In genomic region chr14:61573321-61573720, GRCh38 we compare ENCODE assay signal across 18 cellular contexts.
DNase-seq lines count a peak whose midpoint lies in the region; ATAC-seq, FAIRE-seq and TF ChIP-seq lines count a peak whose summit lies in the region.
"Had no signal": no experiment of that assay in that cellular context is flagged by ENCODE, and none has a peak within 500 bp of the region (broad histone marks: within the 10 kb centered on the region; RNA-seq: fewer than 3 reads in every experiment).

No MANE protein-coding gene starts in this region.

- TF ChIP-seq CTCF in astrocyte (IDR thresholded peaks at IDR 0.05; ENCODE audit: insufficient read depth, low read depth, low read length) (no peak), vagina (IDR thresholded peaks at IDR 0.05) (no peak)

- peak overlapping the region; percentile 79 for H3K27ac ChIP-seq in astrocyte (ENCODE audit: low read depth, low read length)
- H3K27ac ChIP-seq in muscle layer of duodenum (ENCODE audit: low read length) = peak overlapping the region; percentile 12
- H3K27ac ChIP-seq in vagina = peak overlapping the region; percentile 57
- H3K27ac ChIP-seq: left ventricle myocardium inferior had no signal

- intact Hi-C loops in vagina (cut with DNase I) = no loop called here

- H3K4me3 Mint-ChIP-seq in stimulated activated naive CD8-positive, alpha-beta T cell treated with anti-CD3 and anti-CD28 coated beads, Interleukin-15, Interleukin-2, amounts not matched to agents 100 ng/mL and 50 ng/mL, for 24 hours = no peak overlapping the region
- no peak overlapping the region for H3K4me3 Mint-ChIP-seq in astrocyte (ENCODE audit: unreplicated experiment)
- H3K4me3 Mint-ChIP-seq: B cell; naive B cell; T-helper 2 cell treated with Interferon-gamma antibody and Interleukin-4, amounts not matched to agents 5 μg/mL and 100 μg/mL, for 36 hours had no signal

- peak overlapping the region; percentile 66 for H3K9ac ChIP-seq in astrocyte (ENCODE audit: low read length)

- peak overlapping the region; percentile 62 for H3K27ac Mint-ChIP-seq in stimulated activated naive CD8-positive, alpha-beta T cell treated with anti-CD3 and anti-CD28 coated beads, Interleukin-15, Interleukin-2, amounts not matched to agents 100 ng/mL and 50 ng/mL, for 24 hours
- peak overlapping the region; percentile 83 for H3K27ac Mint-ChIP-seq in astrocyte (ENCODE audit: unreplicated experiment)
- H3K27ac Mint-ChIP-seq: B cell; T-helper 2 cell treated with Interferon-gamma antibody and Interleukin-4, amounts not matched to agents 5 μg/mL and 100 μg/mL, for 36 hours had no signal

- H3K4me3 ChIP-seq in astrocyte (ENCODE audit: insufficient read depth, low read depth, low read length) = no peak overlapping the region
- H3K4me3 ChIP-seq in muscle layer of duodenum (ENCODE audit: low read depth in 1 of 2, low read length in 2 of 2) = no peak overlapping the region
- no peak overlapping the region for H3K4me3 ChIP-seq in vagina
- H3K4me3 ChIP-seq: ascending aorta, left ventricle myocardium inferior had no signal

- no peak overlapping the region for H2AFZ ChIP-seq in astrocyte (ENCODE audit: low read depth, low read length)

- no peak for DNase-seq in stimulated activated naive CD8-positive, alpha-beta T cell treated with anti-CD3 and anti-CD28 coated beads, Interleukin-15, Interleukin-2, amounts not matched to agents 100 U/mL and 50 U/mL, for 24 hours
- DNase-seq in astrocyte (ENCODE audit: low read depth) = no peak
- DNase-seq in vagina (ENCODE audit: extremely low spot score in 2 of 2) = peak in 1 of 2 donors; percentile 22
- DNase-seq in Kasumi-1 (lab: John Stamatoyannopoulos, UW) = no peak
- no peak for DNase-seq in NCI-H1417 treated with DMSO at 0.1 percent for 48 hours (lab: John Stamatoyannopoulos, UW)
- DNase-seq in stimulated activated naive CD4-positive, alpha-beta T cell treated with Interleukin-2 at 50 U/mL for 16 hours (lab: John Stamatoyannopoulos, UW) = no peak
- DNase-seq: activated CD4-positive, alpha-beta T cell treated with anti-CD3 and anti-CD28 coated beads for 1 hour; activated T-cell treated with anti-CD3 and anti-CD28 coated beads, Interleukin-2, amount 50 U/mL, for 1 hour; left ventricle myocardium inferior; naive B cell; NCI-H748 treated with DMSO at 0.1 percent for 48 hours; stimulated activated CD4-positive, alpha-beta T cell treated with anti-CD3 and anti-CD28 coated beads, Interleukin-4, amount 100 ng/mL, for 1 hour had no signal

- H3K79me2 ChIP-seq in astrocyte (ENCODE audit: insufficient read depth, low read length) = no peaks in the 10 kb centered on the region

- H3K9me3 ChIP-seq in astrocyte (ENCODE audit: insufficient read depth, low read depth, low read length) = no peaks in the 10 kb centered on the region
- H3K9me3 ChIP-seq in muscle layer of duodenum (ENCODE audit: control insufficient read depth in 1 of 2, low read length in 2 of 2) = no peaks in the 10 kb centered on the region
- H3K9me3 ChIP-seq in vagina = no peaks in the 10 kb centered on the region
- H3K9me3 ChIP-seq: ascending aorta, left ventricle myocardium inferior had no signal

- no peak for TF ChIP-seq POLR2A in vagina (IDR thresholded peaks at IDR 0.05)

- FAIRE-seq in astrocyte (lab: Jason Lieb, UNC) = no peak
- FAIRE-seq: GM18507 had no signal

- H4K20me1 ChIP-seq in astrocyte (ENCODE audit: insufficient read depth, low read length) = no peaks in the 10 kb centered on the region

- H3K36me3 Mint-ChIP-seq in stimulated activated naive CD8-positive, alpha-beta T cell treated with anti-CD3 and anti-CD28 coated beads, Interleukin-15, Interleukin-2, amounts not matched to agents 100 ng/mL and 50 ng/mL, for 24 hours (ENCODE audit: low read depth) = no peaks in the 10 kb centered on the region
- H3K36me3 Mint-ChIP-seq in astrocyte (ENCODE audit: low read depth, unreplicated experiment) = peaks cover 2% of the 10 kb centered on the region
- H3K36me3 Mint-ChIP-seq: naive B cell had no signal

- H3K27me3 Mint-ChIP-seq in stimulated activated naive CD8-positive, alpha-beta T cell treated with anti-CD3 and anti-CD28 coated beads, Interleukin-15, Interleukin-2, amounts not matched to agents 100 ng/mL and 50 ng/mL, for 24 hours = no peaks in the 10 kb centered on the region
- no peaks in the 10 kb centered on the region for H3K27me3 Mint-ChIP-seq in astrocyte (ENCODE audit: low read depth, unreplicated experiment)
- H3K27me3 Mint-ChIP-seq: B cell, naive B cell had no signal

- H3K9me3 Mint-ChIP-seq in stimulated activated naive CD8-positive, alpha-beta T cell treated with anti-CD3 and anti-CD28 coated beads, Interleukin-15, Interleukin-2, amounts not matched to agents 100 ng/mL and 50 ng/mL, for 24 hours = no peaks in the 10 kb centered on the region
- no peaks in the 10 kb centered on the region for H3K9me3 Mint-ChIP-seq in astrocyte (ENCODE audit: unreplicated experiment)
- H3K9me3 Mint-ChIP-seq: naive B cell; T-helper 2 cell treated with Interferon-gamma antibody and Interleukin-4, amounts not matched to agents 5 μg/mL and 100 μg/mL, for 36 hours had no signal

- H3K36me3 ChIP-seq in astrocyte (ENCODE audit: insufficient read depth, low read length) = no peaks in the 10 kb centered on the region
- no peaks in the 10 kb centered on the region for H3K36me3 ChIP-seq in muscle layer of duodenum (ENCODE audit: control insufficient read depth in 1 of 2, insufficient read depth in 2 of 2, low read length in 2 of 2)
- H3K36me3 ChIP-seq in vagina = no peaks in the 10 kb centered on the region
- H3K36me3 ChIP-seq: ascending aorta, left ventricle myocardium inferior had no signal

- H3K4me1 ChIP-seq in astrocyte (ENCODE audit: insufficient read depth, low read length) = peaks cover 53% of the 10 kb centered on the region
- H3K4me1 ChIP-seq in muscle layer of duodenum (ENCODE audit: control insufficient read depth in 1 of 2, insufficient read depth in 2 of 2, low read length in 2 of 2) = peaks cover 5 to 8% of the 10 kb centered on the region in 2 donors
- H3K4me1 ChIP-seq in vagina = peaks cover 35% of the 10 kb centered on the region

- no peak for ATAC-seq in stimulated activated naive CD8-positive, alpha-beta T cell treated with anti-CD3 and anti-CD28 coated beads, Interleukin-15, Interleukin-2, amounts not matched to agents 100 U/mL and 50 U/mL, for 24 hours

- H3K27me3 ChIP-seq in astrocyte (ENCODE audit: insufficient read depth, low read length) (no peaks in the 10 kb centered on the region), muscle layer of duodenum (ENCODE audit: low read depth, low read length) (no peaks in the 10 kb centered on the region), vagina (no peaks in the 10 kb centered on the region)
- H3K27me3 ChIP-seq: ascending aorta had no signal

- peaks cover 82% of the 10 kb centered on the region for H3K4me1 Mint-ChIP-seq in stimulated activated naive CD8-positive, alpha-beta T cell treated with anti-CD3 and anti-CD28 coated beads, Interleukin-15, Interleukin-2, amounts not matched to agents 100 ng/mL and 50 ng/mL, for 24 hours (ENCODE audit: low read depth)
- H3K4me1 Mint-ChIP-seq in astrocyte (ENCODE audit: low read depth, unreplicated experiment) = peaks cover 79% of the 10 kb centered on the region

- H3K4me2 ChIP-seq in astrocyte (ENCODE audit: low read length) = peak overlapping the region; percentile 73

Comparison
In these comparisons a context has a peak if more than half of its experiments do, and no peak if none do; other contexts are left out.
1. H3K27ac ChIP-seq: peak in every context shown above with its lines; median percentile 79 in astrocyte; 57 in vagina; 12 in muscle layer of duodenum.